ENCODE assay signal across 8 cellular contexts in genomic region chr3:16264174-16264707, GRCh38. TPM values are rescaled to one million over a fixed set of nuclear protein-coding genes. Genes with fewer than 3 reads are reported as not detected.
DNase-seq lines count a peak whose midpoint lies in the region; ATAC-seq and TF ChIP-seq lines count a peak whose summit lies in the region.

No MANE protein-coding gene starts in this region.

- H3K36me3 ChIP-seq in HUES6 (ENCODE audit: control insufficient read depth, insufficient read depth, low read length) (peaks cover 24% of the 10 kb centered on the region), breast epithelium (no peaks in the 10 kb centered on the region), muscle layer of colon (ENCODE audit: insufficient read depth, low read length) (peaks cover 14% of the 10 kb centered on the region)

- H3K4me3 ChIP-seq in HUES6 (ENCODE audit: low read depth, low read length) = peak overlapping the region; percentile 88
- H3K4me3 ChIP-seq in breast epithelium = peak overlapping the region; percentile 86 to 92 (median 91)
- H3K4me3 ChIP-seq in muscle layer of colon (ENCODE audit: low read depth in 1 of 2, low read length in 2 of 2) = peak overlapping the region; percentile 88 to 98

- H3K27ac ChIP-seq in HUES6 (ENCODE audit: low read depth, low read length) (no peak overlapping the region), breast epithelium (peak overlapping the region; percentile 95 to 96), muscle layer of colon (ENCODE audit: low read depth, low read length) (peak overlapping the region; percentile 84)

- no peaks in the 10 kb centered on the region for H3K9me3 ChIP-seq in HUES6 (ENCODE audit: control insufficient read depth, insufficient read depth, low read depth, low read length)
- H3K9me3 ChIP-seq in breast epithelium = no peaks in the 10 kb centered on the region
- H3K9me3 ChIP-seq in muscle layer of colon (ENCODE audit: low read length) = no peaks in the 10 kb centered on the region

- TF ChIP-seq CTCF in breast epithelium (IDR thresholded peaks at IDR 0.05) = no peak

- TF ChIP-seq POLR2A in breast epithelium (IDR thresholded peaks at IDR 0.05) = no peak

- peaks cover 5% of the 10 kb centered on the region for H3K4me1 ChIP-seq in HUES6 (ENCODE audit: control insufficient read depth, insufficient read depth, low read length)
- H3K4me1 ChIP-seq in breast epithelium = peaks cover 0 to 17% of the 10 kb centered on the region in 2 donors
- H3K4me1 ChIP-seq in muscle layer of colon (ENCODE audit: insufficient read depth, low read length) = peaks cover 28% of the 10 kb centered on the region

- H3K27me3 ChIP-seq in HUES6 (ENCODE audit: control insufficient read depth, insufficient read depth, low read length) (no peaks in the 10 kb centered on the region), breast epithelium (no peaks in the 10 kb centered on the region), muscle layer of colon (ENCODE audit: control insufficient read depth in 1 of 2, insufficient read depth in 2 of 2, low read length in 2 of 2) (no peaks in the 10 kb centered on the region)

- intact Hi-C loops in breast epithelium (cut with DNase I; ENCODE audit: low total_unique reads) = no loop called here

- no peak for ATAC-seq in HG02610 (IDR thresholded peaks at IDR 0.05; ENCODE audit: unreplicated experiment)

- H3K9ac ChIP-seq in HUES6 (ENCODE audit: low read length) (peak overlapping the region; percentile 81), muscle layer of colon (ENCODE audit: low read length) (peak overlapping the region; percentile 98)

- peak; percentile 30 for DNase-seq in DMS 273 (lab: John Stamatoyannopoulos, UW; ENCODE audit: unreplicated experiment)
- no peak for DNase-seq in DMS 273 treated with DMSO at 0.1 percent for 48 hours (lab: John Stamatoyannopoulos, UW)
- DNase-seq in breast epithelium (ENCODE audit: low spot score in 2 of 2) = no peak
- no peak for DNase-seq in activated gamma-delta T cell (lab: John Stamatoyannopoulos, UW)
- no peak for DNase-seq in NCI-H2081 (lab: John Stamatoyannopoulos, UW)

RNA-seq across cellular contexts. Expression of gene DPH3, which starts 0.5 kb away (rescaled TPM):
- total RNA-seq in breast epithelium = 10 to 100 TPM; 17.7 to 33.6 (median 21.0) TPM

RNA-seq across cellular contexts. Expression of gene OXNAD1, which starts 0.8 kb away (rescaled TPM):
- total RNA-seq in breast epithelium = 10 to 100 TPM; 13.1 to 22.8 (median 15.7) TPM
